ENCODE assay signal across 8 cellular contexts in genomic region chr15:58330836-58331561, GRCh38.
DNase-seq lines count a peak whose midpoint lies in the region; ATAC-seq and TF ChIP-seq lines count a peak whose summit lies in the region.

No MANE protein-coding gene starts in this region.

- peak overlapping the region; percentile 89 to 97 (median 94) for H3K4me2 ChIP-seq in BLaER1 treated with 17β-estradiol and CSF1 and Interleukin-3, amounts not matched to agents 10 nM and 100 nM

- H3K36me3 ChIP-seq in BLaER1 treated with 17β-estradiol and CSF1 and Interleukin-3, amounts not matched to agents 10 nM and 100 nM: peaks cover 0 to 3% (median 0%) of the 10 kb centered on the region in 11 experiments; a peak in 1 of 22 replicates

- H4K20me1 ChIP-seq in BLaER1 treated with 17β-estradiol and CSF1 and Interleukin-3, amounts not matched to agents 10 nM and 100 nM: no peaks in the 10 kb centered on the region

- DNase-seq in NB4 (ENCODE audit: low read depth) (peak; percentile 57), HCEC 1CT (no peak), NCI-H1048 (lab: John Stamatoyannopoulos, UW) (no peak), NCI-H1092 treated with DMSO at 0.1 percent for 48 hours (lab: John Stamatoyannopoulos, UW) (no peak)

- no peaks in the 10 kb centered on the region for H3K27me3 Mint-ChIP-seq in nephron (ENCODE audit: low read depth)

- peak overlapping the region; percentile 97 for H3K27ac Mint-ChIP-seq in nephron

- peaks cover 8 to 23% (median 16%) of the 10 kb centered on the region in 11 experiments for H3K9me3 ChIP-seq in BLaER1 treated with 17β-estradiol and CSF1 and Interleukin-3, amounts not matched to agents 10 nM and 100 nM (replicated peaks in 1 of 11)

- TF ChIP-seq CTCF in NB4 (IDR thresholded peaks at IDR 0.05; ENCODE audit: low read depth, low read length) (no peak), nephron (IDR thresholded peaks at IDR 0.05; ENCODE audit: unreplicated experiment in 3 of 3) (no peak)

- H3K4me1 Mint-ChIP-seq in nephron: peaks cover 46% of the 10 kb centered on the region

- no peak for TF ChIP-seq POLR2A in NB4 (IDR thresholded peaks at IDR 0.05; ENCODE audit: extremely low read depth, insufficient read length)

- H3K9me3 Mint-ChIP-seq in nephron: peaks cover 19% of the 10 kb centered on the region

- no peak for ATAC-seq in GM21360 (IDR thresholded peaks at IDR 0.05; ENCODE audit: unreplicated experiment)

- peaks cover 46 to 65% (median 51%) of the 10 kb centered on the region in 10 experiments for H3K4me1 ChIP-seq in BLaER1 treated with 17β-estradiol and CSF1 and Interleukin-3, amounts not matched to agents 10 nM and 100 nM

- peak overlapping the region; percentile 18 to 27 (median 20) for H3K4me3 Mint-ChIP-seq in nephron

- H3K4me3 ChIP-seq in BLaER1 treated with 17β-estradiol and CSF1 and Interleukin-3, amounts not matched to agents 10 nM and 100 nM: peak overlapping the region; percentile 9 to 61 (median 42); a peak in 18 of 20 replicates
- peak overlapping the region; percentile 52 for H3K4me3 ChIP-seq in NB4 (ENCODE audit: low read depth, low read length)

- peak overlapping the region; percentile 72 to 86 (median 79) for H3K9ac ChIP-seq in BLaER1 treated with 17β-estradiol and CSF1 and Interleukin-3, amounts not matched to agents 10 nM and 100 nM

- H3K36me3 Mint-ChIP-seq in nephron (ENCODE audit: low read depth): peaks cover 8% of the 10 kb centered on the region

- H3K27me3 ChIP-seq in BLaER1 treated with 17β-estradiol and CSF1 and Interleukin-3, amounts not matched to agents 10 nM and 100 nM: no peaks in the 10 kb centered on the region

- H3K27ac ChIP-seq in BLaER1 treated with 17β-estradiol and CSF1 and Interleukin-3, amounts not matched to agents 10 nM and 100 nM: peak overlapping the region; percentile 81 to 98 (median 91)
- H3K27ac ChIP-seq in cingulate gyrus (ENCODE audit: low read depth, low read length): peak overlapping the region; percentile 87
